ENCODE assay signal across 8 cellular contexts in the genomic region with DNA sequence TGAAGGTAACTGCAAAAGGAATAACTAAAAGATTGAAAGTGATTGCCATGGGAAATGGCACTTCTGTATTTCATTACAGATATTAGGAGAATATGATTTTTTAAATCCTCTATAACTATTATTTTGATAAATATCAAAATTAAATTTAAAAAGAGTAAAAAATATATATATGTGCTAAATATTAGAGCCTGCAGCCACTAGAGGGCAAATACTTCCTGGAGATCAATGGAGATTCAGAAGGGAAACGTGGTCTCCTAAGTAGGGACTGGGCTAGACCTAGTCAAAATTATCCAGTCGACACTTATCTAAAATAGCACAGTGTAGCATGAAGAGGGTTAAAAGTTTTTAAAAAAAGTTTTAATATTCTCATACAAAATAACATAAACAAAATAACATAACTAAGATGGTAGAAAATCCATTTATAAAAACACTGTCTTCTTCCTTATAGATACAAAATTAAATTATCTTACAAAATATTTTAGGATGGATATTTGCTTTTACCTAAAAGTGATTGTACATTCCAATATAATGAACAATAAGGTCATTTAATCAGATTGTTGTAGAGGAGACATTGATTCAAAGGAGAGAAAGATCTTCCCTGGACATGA.
DNase-seq lines count a peak whose midpoint lies in the region; ATAC-seq and TF ChIP-seq lines count a peak whose summit lies in the region.

No MANE protein-coding gene starts in this region.

- H3K4me1 ChIP-seq in KMS-11 (ENCODE audit: low read depth, poor library complexity, severe bottlenecking): peaks cover 7% of the 10 kb centered on the region
- no peaks in the 10 kb centered on the region for H3K4me1 ChIP-seq in body of pancreas

- H3K27ac ChIP-seq in KMS-11 (no peak overlapping the region), body of pancreas (no peak overlapping the region)

- ATAC-seq in body of pancreas (no peak), GM21619 (IDR thresholded peaks at IDR 0.05; ENCODE audit: unreplicated experiment) (no peak), HG02973 (IDR thresholded peaks at IDR 0.05; ENCODE audit: unreplicated experiment) (no peak)

- no peak for TF ChIP-seq POLR2A in body of pancreas (IDR thresholded peaks at IDR 0.05)

- H3K36me3 ChIP-seq in KMS-11 (ENCODE audit: insufficient read depth): no peaks in the 10 kb centered on the region
- H3K36me3 ChIP-seq in body of pancreas (replicated peaks in 1 of 2; ENCODE audit: insufficient read depth in 1 of 2, low read depth in 2 of 2): no peaks in the 10 kb centered on the region

- 14 to 17% methylated on average over 2 of the region's 2 CpGs for WGBS in body of pancreas, 2 donors

- H3K9ac ChIP-seq in KMS-11: no peak overlapping the region

- H2AFZ ChIP-seq in KMS-11 (ENCODE audit: low read depth): no peak overlapping the region

- intact Hi-C loops in body of pancreas (cut with DNase I): no loop called here

- no peaks in the 10 kb centered on the region for H4K20me1 ChIP-seq in KMS-11 (ENCODE audit: insufficient read depth)

- no peaks in the 10 kb centered on the region for H3K79me2 ChIP-seq in KMS-11 (ENCODE audit: insufficient read depth, low read depth)

- no peaks in the 10 kb centered on the region for H3K9me3 ChIP-seq in body of pancreas

- H3K4me3 ChIP-seq in GM12865 (ENCODE audit: low read depth, low read length) (no peak overlapping the region), KMS-11 (IDR thresholded peaks at IDR 0.05; ENCODE audit: insufficient read depth, low read depth, low read length) (no peak overlapping the region), body of pancreas (no peak overlapping the region)

- no peak overlapping the region for H3K4me2 ChIP-seq in KMS-11

- TF ChIP-seq CTCF in GM12865 (IDR thresholded peaks at IDR 0.05; ENCODE audit: insufficient read depth, low read depth, low read length, missing control alignments) (peak; percentile 30), KMS-11 (conservative IDR thresholded peaks at IDR 0.05; ENCODE audit: low read depth, low read length) (peak; percentile 67), body of pancreas (IDR thresholded peaks at IDR 0.05) (peak; percentile 22 to 50 (median 36))

- H3K27me3 ChIP-seq in KMS-11 (ENCODE audit: insufficient read depth, low read depth) (no peaks in the 10 kb centered on the region), body of pancreas (no peaks in the 10 kb centered on the region)

- DNase-seq in GM12865 (ENCODE audit: low read depth): peak; percentile 29
- peak in 2 of 4 donors; percentile 5 to 15 for DNase-seq in body of pancreas
- DNase-seq in myocyte (ENCODE audit: low read depth): peak; percentile 44
- no peak for DNase-seq in activated CD4-positive, alpha-beta T cell treated with anti-CD3 and anti-CD28 coated beads, Interleukin-2, amount 50 U/mL, for 1 hour
- DNase-seq in T-helper 9 cell: no peak

Comparison
In these comparisons a context has a peak if more than half of its experiments do, and no peak if none do; other contexts are left out.
1. DNase-seq: peak in GM12865 (single experiment) and myocyte (single experiment); none in activated CD4-positive, alpha-beta T cell treated with anti-CD3 and anti-CD28 coated beads, Interleukin-2, amount 50 U/mL, for 1 hour (single experiment) and T-helper 9 cell (single experiment).
2. Peak in every context shown above with its lines, with median percentiles within 50 percentile points of each other: CTCF ChIP-seq.